9 cellular contexts compared by ENCODE assay signal in the genomic region with DNA sequence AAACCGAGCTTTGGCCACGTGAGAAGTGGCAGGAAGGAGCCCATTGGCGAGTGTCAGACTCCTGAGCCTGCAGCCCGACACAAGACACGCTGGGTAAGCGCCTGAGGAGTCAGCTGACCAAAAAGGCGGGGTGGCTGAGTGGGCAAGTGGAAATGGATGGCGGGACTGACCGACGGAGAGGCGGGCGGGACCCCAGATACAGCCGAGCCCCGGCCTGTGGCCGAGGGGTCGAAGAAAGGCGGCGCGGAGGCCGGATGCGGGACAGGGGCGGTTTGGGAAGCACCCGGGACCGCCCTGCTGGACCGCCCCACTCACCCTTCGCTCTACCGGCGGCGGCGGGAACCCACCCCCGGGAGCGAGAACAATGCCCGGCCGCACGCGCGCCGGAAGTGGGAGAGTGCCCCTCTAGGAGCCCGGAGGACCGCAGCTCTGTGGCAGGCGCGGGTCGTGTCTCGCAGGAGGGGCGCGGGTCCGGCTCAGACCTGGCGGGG. TPM values are rescaled to one million over a fixed set of nuclear protein-coding genes. Genes with fewer than 3 reads are reported as not detected.
DNase-seq lines count a peak whose midpoint lies in the region; ATAC-seq and TF ChIP-seq lines count a peak whose summit lies in the region.
"Had no signal": no experiment of that assay in that cellular context is flagged by ENCODE, and none has a peak within 500 bp of the region (broad histone marks: within the 10 kb centered on the region; RNA-seq: fewer than 3 reads in every experiment).

No MANE protein-coding gene starts in this region.

- H3K36me3 Mint-ChIP-seq in endothelial cell (ENCODE audit: low read depth, unreplicated experiment) = peaks cover 35% of the 10 kb centered on the region
- H3K36me3 Mint-ChIP-seq in stimulated activated naive B cell treated with anti-CD40 and anti-IgM and Interleukin-4, amounts not matched to agents 10 μg/mL and 1 μg/mL and 100 μg/mL, for 72 hours = peaks cover 37 to 68% of the 10 kb centered on the region in 2 donors

- peaks cover 17% of the 10 kb centered on the region for H3K27me3 Mint-ChIP-seq in endothelial cell (ENCODE audit: unreplicated experiment)
- no peaks in the 10 kb centered on the region for H3K27me3 Mint-ChIP-seq in stimulated activated naive B cell treated with anti-CD40 and anti-IgM and Interleukin-4, amounts not matched to agents 10 μg/mL and 1 μg/mL and 100 μg/mL, for 72 hours

- H3K27ac Mint-ChIP-seq in endothelial cell (ENCODE audit: unreplicated experiment) = no peak overlapping the region
- peak overlapping the region; percentile 99 for H3K27ac Mint-ChIP-seq in stimulated activated naive B cell treated with anti-CD40 and anti-IgM and Interleukin-4, amounts not matched to agents 10 μg/mL and 1 μg/mL and 100 μg/mL, for 72 hours

- peak; percentile 91 to 92 for ATAC-seq in stimulated activated naive B cell treated with anti-CD40 and anti-IgM and Interleukin-4, amounts not matched to agents 10 μg/mL and 1 μg/mL and 100 μg/mL, for 72 hours (replicated peaks)

- H3K27me3 ChIP-seq in muscle layer of colon (ENCODE audit: control insufficient read depth in 1 of 2, insufficient read depth in 2 of 2, low read length in 2 of 2) = no peaks in the 10 kb centered on the region

- no peaks in the 10 kb centered on the region for H3K36me3 ChIP-seq in muscle layer of colon (ENCODE audit: insufficient read depth, low read length)

- peak overlapping the region; percentile 29 for H3K9ac ChIP-seq in muscle layer of colon (ENCODE audit: low read length)

- H3K9me3 ChIP-seq in muscle layer of colon (ENCODE audit: low read length) = no peaks in the 10 kb centered on the region

- H3K4me3 ChIP-seq in muscle layer of colon (ENCODE audit: low read depth in 1 of 2, low read length in 2 of 2) = peak overlapping the region; percentile 57 to 83

- H3K9me3 Mint-ChIP-seq in endothelial cell (ENCODE audit: unreplicated experiment) = peaks cover 4% of the 10 kb centered on the region
- H3K9me3 Mint-ChIP-seq in stimulated activated naive B cell treated with anti-CD40 and anti-IgM and Interleukin-4, amounts not matched to agents 10 μg/mL and 1 μg/mL and 100 μg/mL, for 72 hours = peaks cover 18 to 26% of the 10 kb centered on the region in 2 donors

- H3K27ac ChIP-seq in muscle layer of colon (ENCODE audit: low read depth, low read length) = peak overlapping the region; percentile 85
- H3K27ac ChIP-seq: epithelial cell of prostate had no signal

- DNase-seq in NCI-H2081 (lab: John Stamatoyannopoulos, UW) (peak; percentile 78 to 83), NCI-H2081 treated with DMSO at 0.1 percent for 48 hours (lab: John Stamatoyannopoulos, UW) (no peak), NCI-H146 treated with DMSO at 0.1 percent for 48 hours (lab: John Stamatoyannopoulos, UW; ENCODE audit: unreplicated experiment) (peak; percentile 63), endothelial cell (ENCODE audit: low spot score) (peak; percentile 34), AG08396 (ENCODE audit: low spot score) (no peak)
- DNase-seq in activated CD8-positive, alpha-beta memory T cell treated with anti-CD3 and anti-CD28 coated beads, Interleukin-2, amount 50 U/mL, for 24 hours (ENCODE audit: extremely low read depth) = peak; percentile 39
- peak; percentile 74 for DNase-seq in stimulated activated naive B cell treated with anti-CD40 and anti-IgM and Interleukin-4, amounts not matched to agents 10 μg/mL and 1 μg/mL and 100 μg/mL, for 72 hours

- peaks cover 7% of the 10 kb centered on the region for H3K4me1 Mint-ChIP-seq in endothelial cell (ENCODE audit: unreplicated experiment)
- H3K4me1 Mint-ChIP-seq in stimulated activated naive B cell treated with anti-CD40 and anti-IgM and Interleukin-4, amounts not matched to agents 10 μg/mL and 1 μg/mL and 100 μg/mL, for 72 hours = peaks cover 28 to 50% of the 10 kb centered on the region in 2 donors

- no peak for TF ChIP-seq CTCF in endothelial cell (IDR thresholded peaks at IDR 0.05; ENCODE audit: unreplicated experiment)

- peaks cover 8% of the 10 kb centered on the region for H3K4me1 ChIP-seq in muscle layer of colon (ENCODE audit: insufficient read depth, low read length)

- peak overlapping the region; percentile 65 for H3K4me3 Mint-ChIP-seq in endothelial cell (ENCODE audit: unreplicated experiment)
- H3K4me3 Mint-ChIP-seq in stimulated activated naive B cell treated with anti-CD40 and anti-IgM and Interleukin-4, amounts not matched to agents 10 μg/mL and 1 μg/mL and 100 μg/mL, for 72 hours = peak overlapping the region; percentile 96

RNA-seq across cellular contexts. Expression of a gene that starts 22.8 kb away (rescaled TPM):
- total RNA-seq in endothelial cell (ENCODE audit: unreplicated experiment) = 30.0 TPM

RNA-seq across cellular contexts. Expression of a gene that starts 26.4 kb away (rescaled TPM):
- 8.4 TPM for total RNA-seq in endothelial cell (ENCODE audit: unreplicated experiment)

Comparison
In these comparisons a context has a peak if more than half of its experiments do, and no peak if none do; other contexts are left out.
1. DNase-seq: peak in NCI-H2081 (2 of 2), NCI-H146 treated with DMSO at 0.1 percent for 48 hours (single experiment), activated CD8-positive, alpha-beta memory T cell treated with anti-CD3 and anti-CD28 coated beads, Interleukin-2, amount 50 U/mL, for 24 hours (single experiment), endothelial cell (single experiment) and stimulated activated naive B cell treated with anti-CD40 and anti-IgM and Interleukin-4, amounts not matched to agents 10 μg/mL and 1 μg/mL and 100 μg/mL, for 72 hours (single experiment); none in NCI-H2081 treated with DMSO at 0.1 percent for 48 hours (single experiment) and AG08396 (single experiment).